In the genomic region with DNA sequence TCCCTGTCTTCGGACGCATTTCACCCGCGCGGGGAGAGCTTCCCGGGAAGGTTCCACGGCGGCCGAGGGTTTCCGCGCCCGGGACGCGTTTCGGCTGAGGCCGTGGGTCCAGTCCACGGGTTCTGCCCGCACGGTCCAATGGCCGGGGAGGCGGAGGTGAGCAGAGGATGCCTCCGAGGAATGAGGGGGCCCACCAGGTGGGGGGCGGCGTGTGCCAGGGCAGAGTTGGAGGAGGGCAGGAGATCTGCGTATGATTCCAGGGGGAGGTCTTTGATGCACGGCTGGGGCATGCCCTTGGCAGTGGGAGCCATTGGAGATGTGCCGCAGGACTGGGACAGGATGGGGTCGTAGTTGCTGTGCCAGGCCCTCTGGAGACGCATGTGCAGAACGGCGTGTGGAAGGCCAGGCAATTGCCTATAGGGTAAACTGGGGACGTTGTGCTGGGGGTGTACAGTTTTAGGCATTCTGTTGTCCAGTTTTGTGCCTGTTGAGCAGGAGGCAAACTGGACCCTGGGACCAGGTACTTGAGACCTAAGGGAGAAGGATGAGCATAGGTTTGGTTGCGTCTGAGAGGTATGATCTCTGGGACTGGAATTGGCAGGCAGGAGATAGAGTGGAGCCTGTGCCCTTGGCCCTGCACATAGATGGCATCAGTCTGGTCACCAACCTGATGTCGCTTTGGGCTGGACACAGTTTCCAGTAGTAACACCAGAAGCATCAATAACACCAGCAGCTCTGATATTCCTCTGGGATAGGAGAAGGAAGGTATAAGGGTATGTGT, we compare ENCODE assay signal across 8 cellular contexts. TPM values are rescaled to one million over a fixed set of nuclear protein-coding genes. Genes with fewer than 3 reads are reported as not detected.
DNase-seq lines count a peak whose midpoint lies in the region; ATAC-seq and TF ChIP-seq lines count a peak whose summit lies in the region.

No MANE protein-coding gene starts in this region.

- H3K9me3 ChIP-seq in body of pancreas = no peaks in the 10 kb centered on the region

- TF ChIP-seq POLR2A in body of pancreas (IDR thresholded peaks at IDR 0.05) = no peak

- H3K4me3 Mint-ChIP-seq in stimulated activated naive CD8-positive, alpha-beta T cell treated with anti-CD3 and anti-CD28 coated beads, Interleukin-15, amount 100 ng/mL, for 72 hours = peak overlapping the region; percentile 86 to 99

- no peaks in the 10 kb centered on the region for H3K27me3 Mint-ChIP-seq in stimulated activated naive CD8-positive, alpha-beta T cell treated with anti-CD3 and anti-CD28 coated beads, Interleukin-15, amount 100 ng/mL, for 72 hours

- H3K27ac Mint-ChIP-seq in stimulated activated naive CD8-positive, alpha-beta T cell treated with anti-CD3 and anti-CD28 coated beads, Interleukin-15, amount 100 ng/mL, for 72 hours = peak overlapping the region; percentile 22 to 93

- H3K4me1 ChIP-seq in body of pancreas = peaks cover 24% of the 10 kb centered on the region

- intact Hi-C loops in body of pancreas (cut with DNase I) = no loop called here

- H3K27me3 ChIP-seq in body of pancreas (no peaks in the 10 kb centered on the region), kidney epithelial cell (ENCODE audit: control insufficient read depth, insufficient read depth, low read length) (no peaks in the 10 kb centered on the region)

- DNase-seq in NCI-H345 treated with DMSO at 0.1 percent for 48 hours (lab: John Stamatoyannopoulos, UW; ENCODE audit: unreplicated experiment) = peak; percentile 1
- no peak for DNase-seq in NCI-H345 (lab: John Stamatoyannopoulos, UW)
- DNase-seq in NOMO-1 treated with DMSO at 0.1 percent for 48 hours (lab: John Stamatoyannopoulos, UW; ENCODE audit: unreplicated experiment) = peak; percentile 7
- peak in 1 of 4 donors; percentile 18 for DNase-seq in body of pancreas
- DNase-seq in kidney epithelial cell (ENCODE audit: low read depth) = no peak
- peak; percentile 33 to 46 for DNase-seq in stimulated activated naive CD8-positive, alpha-beta T cell treated with anti-CD3 and anti-CD28 coated beads, Interleukin-15, amount 100 ng/mL, for 72 hours
- no peak for DNase-seq in NCI-H774 (lab: John Stamatoyannopoulos, UW)

- no peak for TF ChIP-seq CTCF in body of pancreas (IDR thresholded peaks at IDR 0.05)
- no peak for TF ChIP-seq CTCF in kidney epithelial cell (IDR thresholded peaks at IDR 0.05; ENCODE audit: insufficient read depth, low read length, poor library complexity, severe bottlenecking)

- H3K4me3 ChIP-seq in body of pancreas (peak overlapping the region; percentile 76 to 96), kidney epithelial cell (ENCODE audit: low read depth, low read length) (peak overlapping the region; percentile 86)

- H3K36me3 ChIP-seq in body of pancreas (replicated peaks in 1 of 2; ENCODE audit: insufficient read depth in 1 of 2, low read depth in 2 of 2) (no peaks in the 10 kb centered on the region), kidney epithelial cell (ENCODE audit: control insufficient read depth, insufficient read depth, low read length) (no peaks in the 10 kb centered on the region)

- peaks cover 35% of the 10 kb centered on the region for H3K4me1 Mint-ChIP-seq in stimulated activated naive CD8-positive, alpha-beta T cell treated with anti-CD3 and anti-CD28 coated beads, Interleukin-15, amount 100 ng/mL, for 72 hours

- no peaks in the 10 kb centered on the region for H3K9me3 Mint-ChIP-seq in stimulated activated naive CD8-positive, alpha-beta T cell treated with anti-CD3 and anti-CD28 coated beads, Interleukin-15, amount 100 ng/mL, for 72 hours

- peak overlapping the region; percentile 65 to 84 (median 80) for H3K27ac ChIP-seq in body of pancreas

- 3 to 18% methylated on average over 1 to 32 of the region's 34 CpGs for WGBS in body of pancreas, 2 donors

- ATAC-seq in HG02798 (IDR thresholded peaks at IDR 0.05; ENCODE audit: poor library complexity, unreplicated experiment) = peak; percentile 4
- ATAC-seq in body of pancreas = no peak
- peak; percentile 34 for ATAC-seq in stimulated activated naive CD8-positive, alpha-beta T cell treated with anti-CD3 and anti-CD28 coated beads, Interleukin-15, amount 100 ng/mL, for 72 hours

RNA-seq across cellular contexts. Expression of a gene that starts 0.8 kb away (rescaled TPM):
- 10 to 100 TPM in 1 of 2 donors, 1 to 10 TPM in 1; 4.9 to 11.5 TPM for total RNA-seq in body of pancreas
- total RNA-seq in kidney epithelial cell = 6.6 and 7.1 TPM in 2 replicates

RNA-seq across cellular contexts. Expression of a gene that starts 13.7 kb away (rescaled TPM):
- total RNA-seq in body of pancreas = not detected
- total RNA-seq in kidney epithelial cell = not detected in 2 replicates

RNA-seq across cellular contexts. Expression of a gene that starts 22.1 kb away (rescaled TPM):
- total RNA-seq in body of pancreas (1,000 to 10,000 TPM in 1 of 2 donors, 100 to 1,000 TPM in 1; 577 to 1,133 TPM), kidney epithelial cell (2,403 and 2,550 TPM in 2 replicates)

RNA-seq across cellular contexts. Expression of a gene that starts 28.4 kb away (rescaled TPM):
- total RNA-seq in body of pancreas (10 to 100 TPM in 1 of 2 donors, 1 to 10 TPM in 1; 7.3 to 15.2 TPM), kidney epithelial cell (4.3 and 5.9 TPM in 2 replicates)

RNA-seq across cellular contexts. Expression of a gene that starts 30.8 kb away (rescaled TPM):
- 1 to 10 TPM; 3.4 to 5.9 TPM for total RNA-seq in body of pancreas
- 4.2 and 4.8 TPM in 2 replicates for total RNA-seq in kidney epithelial cell

Comparison
In these comparisons a context has a peak if more than half of its experiments do, and no peak if none do; other contexts are left out.
1. DNase-seq: peak in NCI-H345 treated with DMSO at 0.1 percent for 48 hours (single experiment), NOMO-1 treated with DMSO at 0.1 percent for 48 hours (single experiment) and stimulated activated naive CD8-positive, alpha-beta T cell treated with anti-CD3 and anti-CD28 coated beads, Interleukin-15, amount 100 ng/mL, for 72 hours (2 of 2); none in NCI-H345 (single experiment), kidney epithelial cell (single experiment) and NCI-H774 (single experiment).